In the genomic region with DNA sequence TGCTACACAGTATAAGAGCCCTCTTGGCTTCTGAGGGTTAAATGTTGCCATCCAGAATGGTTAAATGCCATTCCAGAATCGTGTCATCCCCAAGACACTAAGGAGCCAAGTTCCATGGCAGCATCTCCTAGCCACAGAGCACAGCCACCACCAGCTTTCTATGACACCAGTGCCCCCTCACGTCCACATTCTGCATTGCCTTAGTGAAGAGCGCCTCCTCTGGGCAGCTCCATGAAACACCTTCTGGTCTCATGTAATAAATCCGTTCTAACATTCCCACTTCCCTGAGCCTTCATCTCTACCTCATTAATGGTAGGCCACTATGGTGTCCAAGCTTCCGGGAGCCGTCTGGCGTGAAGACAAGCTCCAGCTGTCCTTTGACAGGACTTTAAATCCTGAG, we compare ENCODE assay signal across 9 cellular contexts. TPM values are rescaled to one million over a fixed set of nuclear protein-coding genes. Genes with fewer than 3 reads are reported as not detected.
DNase-seq lines count a peak whose midpoint lies in the region; ATAC-seq and TF ChIP-seq lines count a peak whose summit lies in the region.
"Had no signal": no experiment of that assay in that cellular context is flagged by ENCODE, and none has a peak within 500 bp of the region (broad histone marks: within the 10 kb centered on the region; RNA-seq: fewer than 3 reads in every experiment).

No MANE protein-coding gene starts in this region.

- H3K27ac ChIP-seq in coronary artery, result no peak overlapping the region
- no peak overlapping the region for H3K27ac ChIP-seq in lung (ENCODE audit: low read depth in 1 of 2, low read length in 1 of 2)

- TF ChIP-seq CTCF in coronary artery (IDR thresholded peaks at IDR 0.05), result peak; percentile 33
- TF ChIP-seq CTCF in lung (IDR thresholded peaks at IDR 0.05; ENCODE audit: control extremely low read depth, extremely low read depth), result peak; percentile 32

- H3K36me3 ChIP-seq in lung (ENCODE audit: control insufficient read depth in 2 of 2, insufficient read depth in 2 of 2, low read length in 2 of 2), result peaks cover 0 to 12% of the 10 kb centered on the region in 2 donors

- WGBS in lung, 2 donors, result 55 to 58% methylated on average over 7 of the region's 7 CpGs

- no peaks in the 10 kb centered on the region for H3K27me3 ChIP-seq in lung (ENCODE audit: control insufficient read depth, insufficient read depth)

- H3K4me3 ChIP-seq in coronary artery (no peak overlapping the region), lung (no peak overlapping the region)

- DNase-seq in G401 (ENCODE audit: low spot score), result peak; percentile 38
- peak; percentile 35 for DNase-seq in T follicular helper cell (ENCODE audit: low read depth)
- DNase-seq in coronary artery (ENCODE audit: low spot score), result no peak
- DNase-seq in lung (ENCODE audit: low spot score), result no peak
- no peak for DNase-seq in RKO (ENCODE audit: low spot score)
- DNase-seq: activated B cell treated with CpG ODN at 0.5 μM for 24 hours had no signal

- in situ Hi-C loops in G401 (cut with HindIII; ENCODE audit: low sequenced_read_pairs), result no loop called here

- ATAC-seq in HG02938 (IDR thresholded peaks at IDR 0.05; ENCODE audit: unreplicated experiment) (peak; percentile 67), lung (ENCODE audit: insufficient read depth, low FRiP score) (no peak), HG02623 (IDR thresholded peaks at IDR 0.05; ENCODE audit: unreplicated experiment) (no peak), HG03354 (IDR thresholded peaks at IDR 0.05; ENCODE audit: poor library complexity, severe bottlenecking, unreplicated experiment) (no peak)

- H3K4me1 ChIP-seq in lung (ENCODE audit: control insufficient read depth in 2 of 2, insufficient read depth in 2 of 2, low read length in 2 of 2), result no peaks in the 10 kb centered on the region

- H3K9me3 ChIP-seq in lung (ENCODE audit: control insufficient read depth in 2 of 2, insufficient read depth in 1 of 2, low read length in 1 of 2), result no peaks in the 10 kb centered on the region

RNA-seq across cellular contexts. Expression of a gene that starts 12.4 kb away (rescaled TPM):
- total RNA-seq in G401 (2014; rRNA removed; shearing (Covaris generic)), result not detected in 2 replicates
- not detected for total RNA-seq in lung
- under 1 TPM; 0.10 to 0.22 TPM for polyA plus RNA-seq in lung
- total RNA-seq: activated B cell treated with CpG ODN at 0.5 μM for 24 hours had no signal

RNA-seq across cellular contexts. Expression of a gene that starts 30.4 kb away (rescaled TPM):
- 281 and 477 TPM in 2 replicates for total RNA-seq in G401 (2014; rRNA removed; shearing (Covaris generic))
- total RNA-seq in lung, result 100 to 1,000 TPM; 340 to 924 TPM
- 100 to 1,000 TPM; 132 to 248 TPM for polyA plus RNA-seq in lung

RNA-seq across cellular contexts. Expression of a gene that starts 44.9 kb away (rescaled TPM):
- total RNA-seq in G401 (2014; rRNA removed; shearing (Covaris generic)), result 55.8 and 108 TPM in 2 replicates
- 1,000 to 10,000 TPM in 1 of 2 donors, 100 to 1,000 TPM in 1; 422 to 1,791 TPM for total RNA-seq in lung
- 100 to 1,000 TPM; 185 to 189 TPM for polyA plus RNA-seq in lung

Comparison
In these comparisons a context has a peak if more than half of its experiments do, and no peak if none do; other contexts are left out.
1. DNase-seq: peak in G401 (single experiment) and T follicular helper cell (single experiment); none in coronary artery (single experiment), lung (single experiment) and RKO (single experiment).